ENCODE assay signal across 8 cellular contexts in genomic region chr7:11830582-11831382, GRCh38. TPM values are rescaled to one million over a fixed set of nuclear protein-coding genes. Genes with fewer than 3 reads are reported as not detected.
A peak's percentile ranks its signal among the peaks of the same experiment; 100 is the strongest.
DNase-seq lines count a peak whose midpoint lies in the region; ATAC-seq, FAIRE-seq and TF ChIP-seq lines count a peak whose summit lies in the region.

No MANE protein-coding gene starts in this region.

- no peak for TF ChIP-seq RAD21 in A549 (conservative IDR thresholded peaks at IDR 0.05 in 1 of 2, IDR thresholded peaks at IDR 0.05 in 1 of 2)

- no peak for TF ChIP-seq EP300 in A549 (IDR thresholded peaks at IDR 0.05)

- POLR2A ChIA-PET in A549 (lab: Yijun Ruan, JAX): interaction anchor here (1.2 kb wide), 1 partner anchor 373 kb away, joined by 3 read pairs; no protein-coding TSS in a partner anchor

- no peak for TF ChIP-seq CTCF in A549 (IDR thresholded peaks at IDR 0.05)
- TF ChIP-seq CTCF in dorsolateral prefrontal cortex (IDR thresholded peaks at IDR 0.05 in 54 of 56, conservative IDR thresholded peaks at IDR 0.05 in 2 of 56; ENCODE audit: low read depth in 1 of 56, partially characterized antibody in 56 of 56): no peak

- DNase-seq in A549 (ENCODE audit: low read depth in 1 of 2, low spot score in 1 of 2) (no peak), HuH-7 (ENCODE audit: low spot score) (peak; percentile 40), dorsolateral prefrontal cortex (no peak), mucosa of gallbladder (ENCODE audit: low spot score) (peak; percentile 24), Ammon's horn (ENCODE audit: low spot score) (no peak), NAMALWA (ENCODE audit: low spot score) (no peak), iPS-NIHi7 (ENCODE audit: extremely low spot score) (no peak)

- H3K4me3 ChIP-seq in A549 (peak overlapping the region; percentile 54), dorsolateral prefrontal cortex (peak overlapping the region; percentile 43 to 84 (median 68))

- 3% methylated on average over 10 of the region's 10 CpGs for WGBS in A549 (ENCODE audit: missing lambda C conversion rate)

- ATAC-seq in A549: peak; percentile 26 to 33; a peak in 3 of 6 replicates
- no peak for ATAC-seq in GM21381 (IDR thresholded peaks at IDR 0.05; ENCODE audit: unreplicated experiment)

- intact Hi-C loops in dorsolateral prefrontal cortex (cut with DNase I): loop anchor here (5.0 to 10.0 kb wide), 3 partner anchors 406 to 664 kb away; no protein-coding TSS in a partner anchor

- peak; percentile 43 for FAIRE-seq in A549 (lab: Jason Lieb, UNC)

- H3K4me1 ChIP-seq in A549: no peaks in the 10 kb centered on the region; the same call in 2 of the 3 replicates

- CTCF ChIA-PET in A549 (lab: Yijun Ruan, JAX): interaction anchor here (0.7 to 2.1 kb wide), 10 partner anchors 13 to 665 kb away, joined by 3 to 13 read pairs (median 4); no protein-coding TSS in a partner anchor

- H3K4me2 ChIP-seq in A549: peak overlapping the region; percentile 77

- H3K27ac ChIP-seq in A549 (peak overlapping the region; percentile 80 to 90), dorsolateral prefrontal cortex (peak overlapping the region in 34 of 59 donors; percentile 14 to 84 (median 68))

- no peak for TF ChIP-seq POLR2A in A549 (IDR thresholded peaks at IDR 0.05; ENCODE audit: low read length)

- no peaks in the 10 kb centered on the region for H3K9me3 ChIP-seq in A549

- no peaks in the 10 kb centered on the region for H3K27me3 ChIP-seq in dorsolateral prefrontal cortex

TF ChIP-seq in A549, 52 proteins besides CTCF, POLR2A, EP300 and RAD21:
- TF ChIP-seq TFCP2L1 (CRISPR knock-in tag; IDR thresholded peaks at IDR 0.05) (no peak), RFX5 (IDR thresholded peaks at IDR 0.05) (no peak), CEBPB (IDR thresholded peaks at IDR 0.05) (0 out of 4 replicates have a peak, but pooled peaks of 1 of the 2 experiments have one; percentile 18), CBX2 (IDR thresholded peaks at IDR 0.05; ENCODE audit: borderline replicate concordance, low read depth) (no peak), SREBF2 (IDR thresholded peaks at IDR 0.05) (no peak), TP53 (CRISPR knock-in tag; IDR thresholded peaks at IDR 0.05) (no peak), GATA3 (IDR thresholded peaks at IDR 0.05; ENCODE audit: borderline replicate concordance) (0 out of 2 replicates have a peak, but pooled peaks have one; percentile 6), HOXA7 (CRISPR knock-in tag; IDR thresholded peaks at IDR 0.05) (no peak), MYC (IDR thresholded peaks at IDR 0.05; ENCODE audit: borderline replicate concordance, low read length) (no peak), RNF2 (IDR thresholded peaks at IDR 0.05; ENCODE audit: borderline replicate concordance, low read depth) (no peak), KDM5A (IDR thresholded peaks at IDR 0.05) (no peak), MAX (IDR thresholded peaks at IDR 0.05) (no peak), HMGXB4 (CRISPR knock-in tag; IDR thresholded peaks at IDR 0.05; ENCODE audit: borderline replicate concordance) (no peak), PBX3 (IDR thresholded peaks at IDR 0.05) (no peak), EHF (CRISPR knock-in tag; IDR thresholded peaks at IDR 0.05) (no peak), BHLHE40 (IDR thresholded peaks at IDR 0.05; ENCODE audit: low read depth, low read length) (no peak), FOSB (CRISPR knock-in tag; IDR thresholded peaks at IDR 0.05) (no peak), HDAC2 (IDR thresholded peaks at IDR 0.05) (no peak), FOXS1 (CRISPR knock-in tag; IDR thresholded peaks at IDR 0.05) (no peak), ESRRA (IDR thresholded peaks at IDR 0.05; ENCODE audit: borderline replicate concordance, low read length) (no peak), CHD4 (IDR thresholded peaks at IDR 0.05; ENCODE audit: borderline replicate concordance) (no peak), PHF8 (IDR thresholded peaks at IDR 0.05; ENCODE audit: borderline replicate concordance, low read depth) (0 out of 2 replicates have a peak, but pooled peaks have one; percentile 4), ZFP36 (IDR thresholded peaks at IDR 0.05; ENCODE audit: borderline replicate concordance, partially characterized antibody) (no peak)

RNA-seq across cellular contexts. Expression of gene THSD7A, which starts 1.2 kb away (rescaled TPM):
- polyA plus RNA-seq in A549 (2011; rRNA removed) (11.8 and 12.9 TPM in 2 replicates), A549 (2017; fragmentation: RNase III; extraction: RNeasy Plus Mini Kit Qiagen cat#74134 plus additional on column Dnase treatment) (4.2 to 5.7 TPM (median 5.4 TPM) in 3 replicates)
- polyA plus RNA-seq in A549 (2012; cell fraction: cytosol; rRNA removed): 1.1 and 1.4 TPM in 2 replicates
- 1.6 and 3.0 TPM in 2 replicates for polyA plus RNA-seq in A549 (2012; cell fraction: nucleus; rRNA removed)
- 30.6 and 40.2 TPM in 2 replicates for polyA minus RNA-seq in A549 (2011; rRNA and poly(A)+ RNA removed)
- total RNA-seq in dorsolateral prefrontal cortex (10 to 100 TPM in 88 of 120 experiments, 1 to 10 TPM in 32; 6.6 to 25.9 (median 12.9) TPM), mucosa of gallbladder (15.0 TPM)

Comparison
In these comparisons a context has a peak if more than half of its experiments do, and no peak if none do; other contexts are left out.
1. DNase-seq: peak in HuH-7 (single experiment) and mucosa of gallbladder (single experiment); none in A549 (0 of 2), dorsolateral prefrontal cortex (0 of 10), Ammon's horn (single experiment), NAMALWA (single experiment) and iPS-NIHi7 (single experiment).